In genomic region chr18:24064701-24065100, GRCh38 we compare ENCODE assay signal across 24 cellular contexts. TPM values are rescaled to one million over a fixed set of nuclear protein-coding genes. Genes with fewer than 3 reads are reported as not detected.
DNase-seq lines count a peak whose midpoint lies in the region; ATAC-seq and TF ChIP-seq lines count a peak whose summit lies in the region.
"Had no signal": no experiment of that assay in that cellular context is flagged by ENCODE, and none has a peak within 500 bp of the region (broad histone marks: within the 10 kb centered on the region; RNA-seq: fewer than 3 reads in every experiment).

No MANE protein-coding gene starts in this region.

- H3K9me3 Mint-ChIP-seq in CD4-positive, alpha-beta T cell, result no peaks in the 10 kb centered on the region
- no peaks in the 10 kb centered on the region for H3K9me3 Mint-ChIP-seq in effector memory CD8-positive, alpha-beta T cell
- no peaks in the 10 kb centered on the region for H3K9me3 Mint-ChIP-seq in natural killer cell treated with Interleukin-12 subunit alpha and Interleukin-12 subunit beta and Interleukin-15 and Interleukin-18, amount 100 ng/mL, for 72 hours
- H3K9me3 Mint-ChIP-seq in glutamatergic neuron (ENCODE audit: unreplicated experiment), result peaks cover 2% of the 10 kb centered on the region

- H4K5ac ChIP-seq in IMR-90 (ENCODE audit: low read depth, low read length), result no peak overlapping the region

- no peak overlapping the region for H2BK20ac ChIP-seq in IMR-90 (ENCODE audit: low read depth, low read length)

- no peak for TF ChIP-seq CTCF in CD4-positive, alpha-beta T cell (IDR thresholded peaks at IDR 0.05)
- TF ChIP-seq CTCF in IMR-90 (conservative IDR thresholded peaks at IDR 0.05; ENCODE audit: low read depth, low read length) (no peak), PC-9 (conservative IDR thresholded peaks at IDR 0.05) (no peak), glutamatergic neuron (IDR thresholded peaks at IDR 0.05; ENCODE audit: partially characterized antibody, unreplicated experiment) (no peak)

- dilution Hi-C loops in IMR-90 (cut with HindIII; ENCODE audit: low sequenced_read_pairs, unreplicated experiment), result no loop called here

- H3K4me1 ChIP-seq in IMR-90 (ENCODE audit: control insufficient read depth, insufficient read depth, low read length), result peaks cover 6% of the 10 kb centered on the region
- H3K4me1 ChIP-seq in PC-9 (replicated peaks; ENCODE audit: insufficient read depth), result no peaks in the 10 kb centered on the region
- peaks cover 3% of the 10 kb centered on the region; the same call in 1 of the 2 replicates for H3K4me1 ChIP-seq in SJCRH30
- H3K4me1 ChIP-seq: gastroesophageal sphincter, lower lobe of right lung, upper lobe of left lung had no signal

- CTCF ChIA-PET in CD4-positive, alpha-beta T cell (lab: Charles Lee), result interaction anchor here (2.4 kb wide), 1 partner anchor 11 kb away, joined by 7 read pairs; no protein-coding TSS in a partner anchor
- CTCF ChIA-PET in IMR-90 (lab: Yijun Ruan, JAX), result no interaction called here
- CTCF ChIA-PET in PC-9 (lab: Charles Lee), result no interaction called here

- in situ Hi-C loops in IMR-90 (cut with MboI; ENCODE audit: low sequenced_read_pairs), result no loop called here

- TF ChIP-seq POLR2A in IMR-90 (IDR thresholded peaks at IDR 0.05; ENCODE audit: low read depth, low read length), result no peak

- no peaks in the 10 kb centered on the region for H3K27me3 Mint-ChIP-seq in CD4-positive, alpha-beta T cell
- H3K27me3 Mint-ChIP-seq in effector memory CD8-positive, alpha-beta T cell, result no peaks in the 10 kb centered on the region
- H3K27me3 Mint-ChIP-seq in natural killer cell treated with Interleukin-12 subunit alpha and Interleukin-12 subunit beta and Interleukin-15 and Interleukin-18, amount 100 ng/mL, for 72 hours, result no peaks in the 10 kb centered on the region
- peaks cover 2% of the 10 kb centered on the region for H3K27me3 Mint-ChIP-seq in glutamatergic neuron (ENCODE audit: unreplicated experiment)
- H3K27me3 Mint-ChIP-seq: brain had no signal

- no peak overlapping the region for H3K56ac ChIP-seq in IMR-90 (ENCODE audit: extremely low read depth, insufficient read depth, low read length)

- H4K8ac ChIP-seq in IMR-90 (ENCODE audit: low read depth in 2 of 2, low read length in 2 of 2), result no peak overlapping the region

- no peaks in the 10 kb centered on the region for H3K9me3 ChIP-seq in CD4-positive, alpha-beta T cell (ENCODE audit: control insufficient read depth, low read length)
- H3K9me3 ChIP-seq in IMR-90 (ENCODE audit: control insufficient read depth, insufficient read depth, low read length) (no peaks in the 10 kb centered on the region), PC-9 (ENCODE audit: insufficient read depth, low read depth) (no peaks in the 10 kb centered on the region), SJCRH30 (replicated peaks) (no peaks in the 10 kb centered on the region)
- H3K9me3 ChIP-seq: gastroesophageal sphincter, lower lobe of right lung, neutrophil, upper lobe of left lung had no signal

- H3K4me3 ChIP-seq in IMR-90 (ENCODE audit: insufficient read depth, low read depth, low read length), result no peak overlapping the region
- no peak overlapping the region for H3K4me3 ChIP-seq in PC-9
- H3K4me3 ChIP-seq in SJCRH30, result no peak overlapping the region
- H3K4me3 ChIP-seq: gastroesophageal sphincter, lower lobe of right lung, upper lobe of left lung had no signal

- no peak overlapping the region for H2AFZ ChIP-seq in IMR-90 (replicated peaks; ENCODE audit: low read length, poor library complexity)
- no peak overlapping the region for H2AFZ ChIP-seq in PC-9

- POLR2A ChIA-PET in CD4-positive, alpha-beta T cell (lab: Charles Lee), result interaction anchor here (1.5 to 1.7 kb wide), 2 partner anchors 11 to 49 kb away, joined by 3 to 4 read pairs; no protein-coding TSS in a partner anchor
- POLR2A ChIA-PET in IMR-90 (lab: Charles Lee; ENCODE audit: unreplicated experiment) (no interaction called here), PC-9 (lab: Charles Lee; ENCODE audit: unreplicated experiment) (no interaction called here)

- H2BK5ac ChIP-seq in IMR-90 (ENCODE audit: low read depth, low read length, poor library complexity, severe bottlenecking), result no peak overlapping the region

- no peak overlapping the region for H3K4me3 Mint-ChIP-seq in CD4-positive, alpha-beta T cell
- peak overlapping the region in 1 of 2 donors; percentile 18 for H3K4me3 Mint-ChIP-seq in effector memory CD8-positive, alpha-beta T cell
- no peak overlapping the region for H3K4me3 Mint-ChIP-seq in natural killer cell treated with Interleukin-12 subunit alpha and Interleukin-12 subunit beta and Interleukin-15 and Interleukin-18, amount 100 ng/mL, for 72 hours
- no peak overlapping the region for H3K4me3 Mint-ChIP-seq in glutamatergic neuron (ENCODE audit: unreplicated experiment)
- H3K4me3 Mint-ChIP-seq: brain had no signal

- DNase-seq in CD4-positive, alpha-beta T cell, result no peak
- no peak for DNase-seq in IMR-90
- no peak for DNase-seq in effector memory CD8-positive, alpha-beta T cell
- DNase-seq in natural killer cell treated with Interleukin-12 subunit alpha and Interleukin-12 subunit beta and Interleukin-15 and Interleukin-18, amount 100 ng/mL, for 72 hours (ENCODE audit: low spot score), result no peak
- no peak for DNase-seq in PC-9
- DNase-seq in glutamatergic neuron, result no peak
- DNase-seq in SJCRH30, result no peak
- DNase-seq in NCI-H146 (lab: John Stamatoyannopoulos, UW), result no peak
- DNase-seq: ACHN; activated CD4-positive, alpha-beta T cell treated with anti-CD3 and anti-CD28 coated beads, Interleukin-2, amount 50 U/mL, for 48 hours; activated gamma-delta T cell treated with Interleukin-2 at 50 U/mL for 16 hours; HCEC 1CT; Kasumi-1; lower lobe of right lung; NCI-H2029; NCI-H69; RPMI8226; stimulated activated CD8-positive, alpha-beta memory T cell treated with anti-CD3 and anti-CD28 coated beads, Interleukin-4, amount 100 ng/mL, for 48 hours; upper lobe of left lung had no signal

- 100% methylated on average over 2 of the region's 4 CpGs; no CpG with 5 or more reads in 1 of the 2 experiments for WGBS in IMR-90 (ENCODE audit: extremely low coverage in 2 of 2, insufficient read length in 1 of 2), 2 experiments

- intact Hi-C loops in CD4-positive, alpha-beta T cell (cut with DNase I, micrococcal nuclease), result no loop called here
- intact Hi-C loops in IMR-90 (cut with micrococcal nuclease) (no loop called here), PC-9 (cut with micrococcal nuclease; ENCODE audit: unreplicated experiment) (no loop called here)

- H3K36me3 ChIP-seq in IMR-90 (ENCODE audit: control insufficient read depth, insufficient read depth, low read length) (peaks cover 10% of the 10 kb centered on the region), PC-9 (ENCODE audit: low read depth) (no peaks in the 10 kb centered on the region), SJCRH30 (no peaks in the 10 kb centered on the region)

- no peak overlapping the region for H4K91ac ChIP-seq in IMR-90 (ENCODE audit: insufficient read depth, low read depth, low read length)

- H3F3A ChIP-seq in PC-9 (ENCODE audit: insufficient read depth, low read depth), result no peaks in the 10 kb centered on the region

- peaks cover 12% of the 10 kb centered on the region for H3K9me1 ChIP-seq in IMR-90 (ENCODE audit: insufficient read depth, low read length)

- no peak overlapping the region for H2BK15ac ChIP-seq in IMR-90 (ENCODE audit: low read depth, low read length)

- peak overlapping the region; percentile 17; the same call in 1 of the 2 replicates for H2AK5ac ChIP-seq in IMR-90 (ENCODE audit: low read depth, low read length)

- peaks cover 87% of the 10 kb centered on the region for H3K4me1 Mint-ChIP-seq in CD4-positive, alpha-beta T cell (ENCODE audit: low read depth)
- peaks cover 43 to 59% of the 10 kb centered on the region in 2 donors for H3K4me1 Mint-ChIP-seq in effector memory CD8-positive, alpha-beta T cell (ENCODE audit: low read depth in 2 of 2)
- peaks cover 29 to 45% of the 10 kb centered on the region in 2 donors for H3K4me1 Mint-ChIP-seq in natural killer cell treated with Interleukin-12 subunit alpha and Interleukin-12 subunit beta and Interleukin-15 and Interleukin-18, amount 100 ng/mL, for 72 hours (ENCODE audit: low read depth in 2 of 2)
- H3K4me1 Mint-ChIP-seq in glutamatergic neuron (ENCODE audit: low read depth, unreplicated experiment), result peaks cover 25% of the 10 kb centered on the region
- H3K4me1 Mint-ChIP-seq: brain had no signal

- no peak overlapping the region for H3K14ac ChIP-seq in IMR-90 (replicated peaks; ENCODE audit: low read depth, low read length)

- H3K4me2 ChIP-seq in IMR-90 (ENCODE audit: low read depth, low read length), result no peak overlapping the region
- no peak overlapping the region for H3K4me2 ChIP-seq in PC-9

- no peak for TF ChIP-seq RAD21 in IMR-90 (IDR thresholded peaks at IDR 0.05; ENCODE audit: low read length)

- H3K79me1 ChIP-seq in IMR-90 (ENCODE audit: low read depth in 1 of 2, low read length in 2 of 2), result peaks cover 17 to 34% of the 10 kb centered on the region in 2 experiments; a peak in 3 of 4 replicates

- no peak overlapping the region for H3K9ac ChIP-seq in IMR-90 (ENCODE audit: low read depth, low read length)

- no peak overlapping the region for H3K27ac ChIP-seq in CD4-positive, alpha-beta T cell (ENCODE audit: low read depth, low read length)
- H3K27ac ChIP-seq in IMR-90 (ENCODE audit: insufficient read depth, low read length) (no peak overlapping the region), PC-9 (no peak overlapping the region), SJCRH30 (no peak overlapping the region)
- H3K27ac ChIP-seq: gastroesophageal sphincter, lower lobe of right lung, neutrophil, upper lobe of left lung had no signal

- no peaks in the 10 kb centered on the region for H3K27me3 ChIP-seq in CD4-positive, alpha-beta T cell (ENCODE audit: control insufficient read depth, insufficient read depth, low read length)
- H3K27me3 ChIP-seq in IMR-90 (ENCODE audit: control insufficient read depth, insufficient read depth, low read length), result no peaks in the 10 kb centered on the region
- H3K27me3 ChIP-seq in PC-9 (ENCODE audit: insufficient read depth, low read depth), result no peaks in the 10 kb centered on the region
- no peaks in the 10 kb centered on the region for H3K27me3 ChIP-seq in SJCRH30
- H3K27me3 ChIP-seq: gastroesophageal sphincter, neutrophil, upper lobe of left lung had no signal

- peaks cover 16% of the 10 kb centered on the region; the same call in 1 of the 2 replicates for H4K20me1 ChIP-seq in IMR-90 (ENCODE audit: insufficient read depth, low read length)
- H4K20me1 ChIP-seq in PC-9 (ENCODE audit: insufficient read depth), result no peaks in the 10 kb centered on the region

- no peak overlapping the region for H2AK9ac ChIP-seq in IMR-90 (replicated peaks; ENCODE audit: low read depth, low read length, poor library complexity)

- peaks cover 55% of the 10 kb centered on the region for H3K36me3 Mint-ChIP-seq in CD4-positive, alpha-beta T cell (ENCODE audit: low read depth)
- peaks cover 44% of the 10 kb centered on the region for H3K36me3 Mint-ChIP-seq in effector memory CD8-positive, alpha-beta T cell (ENCODE audit: insufficient read depth)
- H3K36me3 Mint-ChIP-seq in natural killer cell treated with Interleukin-12 subunit alpha and Interleukin-12 subunit beta and Interleukin-15 and Interleukin-18, amount 100 ng/mL, for 72 hours, result peaks cover 14% of the 10 kb centered on the region
- peaks cover 5% of the 10 kb centered on the region for H3K36me3 Mint-ChIP-seq in glutamatergic neuron (ENCODE audit: unreplicated experiment)

- no peaks in the 10 kb centered on the region for H3K79me2 ChIP-seq in PC-9 (ENCODE audit: low read depth)

- H3K4ac ChIP-seq in IMR-90 (ENCODE audit: low read depth, low read length), result no peak overlapping the region

- no peak for ATAC-seq in CD4-positive, alpha-beta T cell (ENCODE audit: poor library complexity)
- ATAC-seq in IMR-90 (ENCODE audit: low read depth), result no peak
- ATAC-seq in effector memory CD8-positive, alpha-beta T cell (replicated peaks), result no peak
- ATAC-seq in natural killer cell treated with Interleukin-12 subunit alpha and Interleukin-12 subunit beta and Interleukin-15 and Interleukin-18, amount 100 ng/mL, for 72 hours, result no peak
- ATAC-seq: gastroesophageal sphincter, lower lobe of right lung, SK-N-SH treated with all-trans-retinoic acid at 6 μM for 48 hours had no signal

- H3K18ac ChIP-seq in IMR-90 (ENCODE audit: low read depth, low read length), result no peak overlapping the region

- no peaks in the 10 kb centered on the region for H3K9me2 ChIP-seq in PC-9 (ENCODE audit: insufficient read depth)

- BruUV-seq in IMR-90 (replicated peaks; lab: Mats Ljungman, UMichigan), result no TSS peak
- no TSS peak for BruUV-seq in PC-9 (replicated peaks; lab: Mats Ljungman, UMichigan)

- no peak overlapping the region for H3K23ac ChIP-seq in IMR-90 (ENCODE audit: low read depth, low read length)

- H2BK120ac ChIP-seq in IMR-90 (ENCODE audit: low read depth, low read length), result no peak overlapping the region

- peak overlapping the region; percentile 30 for H3K27ac Mint-ChIP-seq in CD4-positive, alpha-beta T cell
- H3K27ac Mint-ChIP-seq in effector memory CD8-positive, alpha-beta T cell, result peak overlapping the region; percentile 44 to 83
- H3K27ac Mint-ChIP-seq in natural killer cell treated with Interleukin-12 subunit alpha and Interleukin-12 subunit beta and Interleukin-15 and Interleukin-18, amount 100 ng/mL, for 72 hours, result peak overlapping the region; percentile 22 to 45
- no peak overlapping the region for H3K27ac Mint-ChIP-seq in glutamatergic neuron (ENCODE audit: unreplicated experiment)
- H3K27ac Mint-ChIP-seq: brain, progenitor cell of endocrine pancreas had no signal

RNA-seq across cellular contexts. Expression of gene TTC39C, which starts 50.1 kb away (rescaled TPM):
- total RNA-seq in CD4-positive, alpha-beta T cell, result 10 to 100 TPM; 82.6 to 91.8 TPM
- total RNA-seq in IMR-90 (2012; rRNA removed), result 20.8 and 22.8 TPM in 2 replicates
- 8.0 and 9.1 TPM in 2 replicates for polyA plus RNA-seq in IMR-90 (2012; rRNA removed)
- 3.6 and 4.1 TPM in 2 replicates for polyA plus RNA-seq in IMR-90 (2012; cell fraction: cytosol; rRNA removed)
- 5.4 and 10.4 TPM in 2 replicates for polyA plus RNA-seq in IMR-90 (2012; cell fraction: nucleus; rRNA removed; ENCODE audit: low replicate concordance)
- total RNA-seq in natural killer cell treated with Interleukin-12 subunit alpha and Interleukin-12 subunit beta and Interleukin-15 and Interleukin-18, amount 100 ng/mL, for 72 hours, result 10 to 100 TPM; 54.8 to 69.7 TPM
- 13.0 and 15.3 TPM in 2 replicates for total RNA-seq in PC-9 (2021)
- total RNA-seq in glutamatergic neuron (ENCODE audit: unreplicated experiment), result 29.2 TPM
- total RNA-seq in SJCRH30 (2014; rRNA removed; shearing (Covaris generic)), result 12.6 and 13.7 TPM in 2 replicates
